In genomic region chr1:153774780-153775431, GRCh38 we compare ENCODE assay signal across 8 cellular contexts. TPM values are rescaled to one million over a fixed set of nuclear protein-coding genes. Genes with fewer than 3 reads are reported as not detected.
DNase-seq lines count a peak whose midpoint lies in the region; ATAC-seq and TF ChIP-seq lines count a peak whose summit lies in the region.

TSS of gene SLC27A3 (plus strand) at chr1:153775407. CDS start at chr1:153775498, 91 bp downstream.

- CTCF ChIA-PET in activated CD8-positive, alpha-beta memory T cell treated with anti-CD3 and anti-CD28 coated beads for 36 hours (lab: Charles Lee): interaction anchor here (1.5 kb wide), 2 partner anchors 15 to 216 kb away, joined by 3 read pairs; partner anchors contain the start of gene RPS27
- CTCF ChIA-PET in Panc1 (lab: Charles Lee): no interaction called here

- TF ChIP-seq CTCF in Panc1 (IDR thresholded peaks at IDR 0.05): no peak

- POLR2A ChIA-PET in activated CD8-positive, alpha-beta memory T cell treated with anti-CD3 and anti-CD28 coated beads for 36 hours (lab: Charles Lee): interaction anchor here (0.6 to 0.8 kb wide), 2 partner anchors 31 to 212 kb away, joined by 3 read pairs; partner anchors contain the start of gene RAB13
- POLR2A ChIA-PET in Panc1 (lab: Charles Lee): interaction anchor here (0.7 kb wide), 1 partner anchor 94 kb away, joined by 3 read pairs; no protein-coding TSS in a partner anchor

- ATAC-seq in HG03175 (IDR thresholded peaks at IDR 0.05; ENCODE audit: unreplicated experiment) (peak; percentile 8), Panc1 (peak; percentile 80)

- intact Hi-C loops in Panc1 (cut with micrococcal nuclease; ENCODE audit: unreplicated experiment): loop anchor here (5.0 to 10.0 kb wide), 2 partner anchors 98 to 260 kb away; partner anchors contain the start of gene NPR1

- peaks cover 3% of the 10 kb centered on the region; the same call in 1 of the 2 replicates for H3K36me3 ChIP-seq in Panc1 (ENCODE audit: control insufficient read depth, insufficient read depth, low read length)

- BruUV-seq in Panc1 (replicated peaks; lab: Mats Ljungman, UMichigan): no TSS peak

- H3K27me3 ChIP-seq in Panc1 (ENCODE audit: control insufficient read depth, insufficient read depth, low read length) (no peaks in the 10 kb centered on the region), layer of hippocampus (ENCODE audit: control insufficient read depth, insufficient read depth, low read length) (no peaks in the 10 kb centered on the region)

- H3K9me3 ChIP-seq in Panc1 (ENCODE audit: control insufficient read depth, insufficient read depth, low read depth, low read length): no peaks in the 10 kb centered on the region

- in situ Hi-C loops in Panc1 (cut with HindIII; ENCODE audit: low pct_unique_long_range_greater_than_20kb, low sequenced_read_pairs): no loop called here

- peak within 1 kb of the TSS; percentile 60 to 61 for H3K4me3 ChIP-seq in Panc1 (ENCODE audit: low read depth in 2 of 2, low read length in 2 of 2)

- peaks cover 8% of the 10 kb centered on the region for H3K4me1 ChIP-seq in Panc1 (ENCODE audit: control insufficient read depth, insufficient read depth, low read length)

- H3K27ac ChIP-seq in Panc1 (ENCODE audit: low read length): peak within 1 kb of the TSS; percentile 51; the same call in 1 of the 2 replicates
- peak within 1 kb of the TSS; percentile 68 for H3K27ac ChIP-seq in layer of hippocampus (ENCODE audit: low read depth, low read length)

- DNase-seq in activated CD8-positive, alpha-beta memory T cell treated with anti-CD3 and anti-CD28 coated beads, Interleukin-2, amount 50 U/mL, for 48 hours: no peak
- DNase-seq in Panc1 (ENCODE audit: low read depth, low spot score) (no peak), dedifferentiated amniotic fluid mesenchymal stem cell (ENCODE audit: extremely low spot score) (peak; percentile 21), A172 (ENCODE audit: low spot score) (no peak)
- DNase-seq in stimulated activated CD8-positive, alpha-beta memory T cell treated with anti-CD3 and anti-CD28 coated beads, Interleukin-7, amount 100 ng/mL, for 1 hour (ENCODE audit: low read depth in 2 of 2): peak; percentile 7 to 13

RNA-seq across cellular contexts. Expression of gene SLC27A3, which starts in this region (rescaled TPM):
- 10 to 100 TPM; 11.2 to 12.1 TPM for total RNA-seq in activated CD8-positive, alpha-beta memory T cell treated with anti-CD3 and anti-CD28 coated beads for 36 hours
- 8.0 TPM for total RNA-seq in Panc1 (2021; ENCODE audit: unreplicated experiment)
- polyA plus RNA-seq in Panc1 (2012; ENCODE audit: insufficient read length): 6.7 TPM
- 1.8 and 2.2 TPM in 2 replicates for total RNA-seq in A172 (2014; rRNA removed; shearing (Covaris generic))

Comparison
In these comparisons a context has a peak if more than half of its experiments do, and no peak if none do; other contexts are left out.
1. DNase-seq: peak in dedifferentiated amniotic fluid mesenchymal stem cell (single experiment) and stimulated activated CD8-positive, alpha-beta memory T cell treated with anti-CD3 and anti-CD28 coated beads, Interleukin-7, amount 100 ng/mL, for 1 hour (2 of 2); none in activated CD8-positive, alpha-beta memory T cell treated with anti-CD3 and anti-CD28 coated beads, Interleukin-2, amount 50 U/mL, for 48 hours (single experiment), Panc1 (single experiment) and A172 (single experiment).